8 cellular contexts compared by ENCODE assay signal in the genomic region with DNA sequence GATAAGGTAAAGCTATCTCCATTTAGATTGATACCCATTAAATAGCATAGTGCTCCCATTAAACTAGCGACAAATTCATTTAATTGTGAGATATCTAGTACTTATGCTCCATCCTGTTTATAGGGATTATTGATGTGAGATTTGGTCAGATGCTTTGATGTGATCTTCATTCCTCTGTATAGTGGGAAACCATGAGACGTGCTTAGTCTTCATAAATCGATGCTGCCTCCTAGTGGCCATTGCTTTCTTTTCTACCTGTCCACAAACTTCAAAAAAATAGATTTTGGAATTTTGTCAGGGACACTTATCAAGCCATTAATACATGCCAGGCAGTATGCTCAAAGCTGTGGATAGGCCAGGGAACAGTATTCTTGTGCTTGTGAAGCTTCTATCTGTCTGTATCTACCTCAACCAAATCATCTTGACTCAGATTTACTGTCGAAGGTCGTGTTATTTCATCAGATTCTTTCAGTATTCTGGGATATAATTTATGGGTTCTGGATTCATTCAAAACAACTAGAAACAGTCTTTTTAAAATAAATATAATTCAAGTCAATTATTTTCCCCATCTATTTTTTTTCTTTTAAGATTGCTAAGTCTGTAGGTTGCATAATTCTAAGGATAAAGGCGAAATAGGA. TPM values are rescaled to one million over a fixed set of nuclear protein-coding genes. Genes with fewer than 3 reads are reported as not detected.
DNase-seq lines count a peak whose midpoint lies in the region; ATAC-seq, FAIRE-seq and TF ChIP-seq lines count a peak whose summit lies in the region.

No MANE protein-coding gene starts in this region.

- DNase-seq in COR-L47 (lab: John Stamatoyannopoulos, UW): peak; percentile 57
- peak; percentile 79 for DNase-seq in NCI-H2227 (lab: John Stamatoyannopoulos, UW; ENCODE audit: unreplicated experiment)
- DNase-seq in activated CD4-positive, alpha-beta T cell treated with anti-CD3 and anti-CD28 coated beads, Interleukin-2, amount 10 ng/mL, durations not matched to agents 24 days and 14 days: peak; percentile 85
- no peak for DNase-seq in esophagus squamous epithelium (lab: John Stamatoyannopoulos, UW)
- DNase-seq in urothelium cell line (ENCODE audit: low spot score): peak; percentile 20

- H3K4me3 ChIP-seq in esophagus squamous epithelium: no peak overlapping the region

- peaks cover 7% of the 10 kb centered on the region for H3K4me1 Mint-ChIP-seq in activated CD4-positive, alpha-beta T cell treated with anti-CD3 and anti-CD28 coated beads, Interleukin-2, amount 10 ng/mL, durations not matched to agents 24 days and 14 days
- no peaks in the 10 kb centered on the region for H3K4me1 Mint-ChIP-seq in nephron

- H3K4me1 ChIP-seq in esophagus squamous epithelium: no peaks in the 10 kb centered on the region

- peaks cover 16% of the 10 kb centered on the region for H3K36me3 Mint-ChIP-seq in activated CD4-positive, alpha-beta T cell treated with anti-CD3 and anti-CD28 coated beads, Interleukin-2, amount 10 ng/mL, durations not matched to agents 24 days and 14 days (ENCODE audit: low read depth)
- peaks cover 11% of the 10 kb centered on the region for H3K36me3 Mint-ChIP-seq in nephron (ENCODE audit: low read depth)

- H3K27me3 Mint-ChIP-seq in activated CD4-positive, alpha-beta T cell treated with anti-CD3 and anti-CD28 coated beads, Interleukin-2, amount 10 ng/mL, durations not matched to agents 24 days and 14 days: no peaks in the 10 kb centered on the region
- H3K27me3 Mint-ChIP-seq in nephron (ENCODE audit: low read depth): no peaks in the 10 kb centered on the region

- no peak overlapping the region for H3K4me3 Mint-ChIP-seq in activated CD4-positive, alpha-beta T cell treated with anti-CD3 and anti-CD28 coated beads, Interleukin-2, amount 10 ng/mL, durations not matched to agents 24 days and 14 days
- no peak overlapping the region for H3K4me3 Mint-ChIP-seq in nephron

- FAIRE-seq in urothelium cell line (lab: Jason Lieb, UNC): no peak

- H3K27me3 ChIP-seq in esophagus squamous epithelium: no peaks in the 10 kb centered on the region

- TF ChIP-seq CTCF in esophagus squamous epithelium (IDR thresholded peaks at IDR 0.05) (peak; percentile 35 to 65 (median 54)), nephron (IDR thresholded peaks at IDR 0.05; ENCODE audit: unreplicated experiment in 3 of 3) (peak; percentile 67 to 75 (median 68))

- H3K9me3 ChIP-seq in esophagus squamous epithelium: no peaks in the 10 kb centered on the region

- intact Hi-C loops in activated CD4-positive, alpha-beta T cell treated with anti-CD3 and anti-CD28 coated beads, Interleukin-2, amount 10 ng/mL, durations not matched to agents 24 days and 14 days (cut with micrococcal nuclease): no loop called here
- intact Hi-C loops in esophagus squamous epithelium (cut with DNase I): no loop called here

- 46 to 49% methylated on average over 6 of the region's 6 CpGs for WGBS in esophagus squamous epithelium, 2 donors

- no peaks in the 10 kb centered on the region for H3K9me3 Mint-ChIP-seq in activated CD4-positive, alpha-beta T cell treated with anti-CD3 and anti-CD28 coated beads, Interleukin-2, amount 10 ng/mL, durations not matched to agents 24 days and 14 days
- no peaks in the 10 kb centered on the region for H3K9me3 Mint-ChIP-seq in nephron

- ATAC-seq in GM19035 (IDR thresholded peaks at IDR 0.05; ENCODE audit: unreplicated experiment): peak; percentile 84
- ATAC-seq in HG03159 (IDR thresholded peaks at IDR 0.05; ENCODE audit: unreplicated experiment): peak; percentile 87

- H3K27ac ChIP-seq in esophagus squamous epithelium: no peak overlapping the region

- no peak overlapping the region for H3K27ac Mint-ChIP-seq in activated CD4-positive, alpha-beta T cell treated with anti-CD3 and anti-CD28 coated beads, Interleukin-2, amount 10 ng/mL, durations not matched to agents 24 days and 14 days
- H3K27ac Mint-ChIP-seq in nephron: no peak overlapping the region

- H3K36me3 ChIP-seq in esophagus squamous epithelium: peaks cover 0 to 31% (median 0%) of the 10 kb centered on the region in 3 donors

- TF ChIP-seq POLR2A in esophagus squamous epithelium (IDR thresholded peaks at IDR 0.05): no peak

RNA-seq across cellular contexts. Expression of gene LSM8, which starts 12.0 kb away (rescaled TPM):
- total RNA-seq in activated CD4-positive, alpha-beta T cell treated with anti-CD3 and anti-CD28 coated beads, Interleukin-2, amount 10 ng/mL, durations not matched to agents 24 days and 14 days: 49.4 and 59.9 TPM in 2 replicates
- 10 to 100 TPM; 14.5 to 64.0 (median 35.6) TPM for total RNA-seq in esophagus squamous epithelium

RNA-seq across cellular contexts. Expression of gene ANKRD7, which starts 28.5 kb away (rescaled TPM):
- not detected in 2 replicates for total RNA-seq in activated CD4-positive, alpha-beta T cell treated with anti-CD3 and anti-CD28 coated beads, Interleukin-2, amount 10 ng/mL, durations not matched to agents 24 days and 14 days
- total RNA-seq in esophagus squamous epithelium: under 1 TPM in 1 of 4 donors, not detected in 3; 0.57 TPM
